In the genomic region with DNA sequence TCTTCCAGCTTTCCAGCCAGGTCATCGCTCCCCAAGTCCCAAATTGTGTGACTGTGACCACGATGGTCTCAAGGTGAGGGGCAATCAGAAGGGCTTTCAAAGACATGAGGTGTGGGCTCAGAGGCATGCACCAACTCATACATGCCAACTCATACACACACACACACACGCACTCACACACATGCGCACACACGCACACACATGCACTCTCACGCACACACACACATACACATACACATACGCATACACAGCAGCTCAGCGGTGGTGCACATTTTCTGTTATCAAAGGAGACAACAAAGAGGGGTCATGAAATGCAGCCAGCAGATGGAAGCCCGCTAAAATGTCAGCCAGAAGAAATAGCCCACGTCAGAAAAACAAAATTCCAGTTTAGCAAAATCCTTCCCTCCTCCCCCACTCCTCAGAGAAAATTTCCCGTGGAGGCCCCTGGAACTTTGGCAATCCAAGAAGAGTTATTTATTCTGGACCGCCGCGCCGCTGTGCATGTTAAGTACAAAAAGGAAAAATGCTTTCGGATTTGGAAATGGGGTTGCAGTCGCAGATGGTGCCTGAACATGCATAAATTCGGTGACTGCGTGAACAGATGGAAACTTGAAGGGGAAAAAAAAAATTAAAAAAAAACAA, we compare ENCODE assay signal across 22 cellular contexts.
A peak's percentile ranks its signal among the peaks of the same experiment; 100 is the strongest.
DNase-seq lines count a peak whose midpoint lies in the region; ATAC-seq, FAIRE-seq and TF ChIP-seq lines count a peak whose summit lies in the region.
"Had no signal": no experiment of that assay in that cellular context is flagged by ENCODE, and none has a peak within 500 bp of the region (broad histone marks: within the 10 kb centered on the region; RNA-seq: fewer than 3 reads in every experiment).

No MANE protein-coding gene starts in this region.

- ATAC-seq in sciatic nerve (peak; percentile 79), HG02610 (IDR thresholded peaks at IDR 0.05; ENCODE audit: unreplicated experiment) (no peak)

- H3K27me3 ChIP-seq in stomach: peaks cover 0 to 25% (median 0%) of the 10 kb centered on the region in 3 donors
- H3K27me3 ChIP-seq: ascending aorta had no signal

- H3K4me1 ChIP-seq in HEK293 (ENCODE audit: control insufficient read depth, insufficient read depth, low read length): no peaks in the 10 kb centered on the region
- no peaks in the 10 kb centered on the region for H3K4me1 ChIP-seq in stomach
- H3K4me1 ChIP-seq: ascending aorta had no signal

- H3K27ac ChIP-seq in HEK293 (ENCODE audit: extremely low read depth, low read depth, low read length) (no peak overlapping the region), stomach (peak overlapping the region in 1 of 5 donors; percentile 6)
- H3K27ac ChIP-seq: ascending aorta, epithelial cell of prostate, PC-9 had no signal

- 66 to 78% (median 68%) methylated on average over 19 of the region's 19 CpGs for WGBS in stomach, 5 donors

- POLR2A ChIA-PET in HEK293 (lab: Yijun Ruan, JAX): no interaction called here

- TF ChIP-seq CTCF in HEK293 (tag by site-specific recombination; IDR thresholded peaks at IDR 0.05) (no peak), stomach (IDR thresholded peaks at IDR 0.05) (no peak)

- H3K36me3 ChIP-seq in HEK293 (ENCODE audit: control insufficient read depth in 2 of 2, insufficient read depth in 1 of 2, low read length in 2 of 2) (no peaks in the 10 kb centered on the region), stomach (no peaks in the 10 kb centered on the region)
- H3K36me3 ChIP-seq: ascending aorta had no signal

- H3K4me3 ChIP-seq in HEK293 (ENCODE audit: low read depth, low read length) (no peak overlapping the region), stomach (no peak overlapping the region)
- H3K4me3 ChIP-seq: ascending aorta, lung, PC-9 had no signal

- DNase-seq in cerebellar cortex (ENCODE audit: low spot score) (peak; percentile 90), middle frontal gyrus (ENCODE audit: extremely low spot score, low spot score) (peak; percentile 58), sciatic nerve (ENCODE audit: low spot score) (peak; percentile 69), RCC 7860 (ENCODE audit: low spot score) (no peak), stomach (no peak), islet precursor cell (no peak)
- DNase-seq: activated CD4-positive, alpha-beta T cell treated with anti-CD3 and anti-CD28 coated beads for 4 hours; CD4-positive, alpha-beta T cell; central memory CD4-positive, alpha-beta T cell; DMS153; immature natural killer cell; NCI-H1105 treated with DMSO at 0.1 percent for 48 hours; NCI-H2081 treated with DMSO at 0.1 percent for 48 hours; NCI-H510A; PC-9; T-helper 1 cell had no signal

- no peak for FAIRE-seq in RCC 7860 (lab: Jason Lieb, UNC)
- FAIRE-seq: G401.6 had no signal

- no peak for TF ChIP-seq EP300 in stomach (IDR thresholded peaks at IDR 0.05)

- H3K9me3 ChIP-seq in HEK293 (ENCODE audit: control insufficient read depth, insufficient read depth, low read depth, low read length) (no peaks in the 10 kb centered on the region), stomach (no peaks in the 10 kb centered on the region)
- H3K9me3 ChIP-seq: ascending aorta had no signal

- intact Hi-C loops in sciatic nerve (cut with DNase I): no loop called here
- intact Hi-C loops in stomach (cut with DNase I; ENCODE audit: low total_unique reads): no loop called here

- no peak for TF ChIP-seq POLR2A in stomach (IDR thresholded peaks at IDR 0.05)

- CTCF ChIA-PET in HEK293 (lab: Yijun Ruan, JAX): interaction anchor here (1.1 to 1.2 kb wide), 2 partner anchors 17 to 68 kb away, joined by 3 to 4 read pairs; no protein-coding TSS in a partner anchor

TF ChIP-seq in HEK293, 187 proteins besides CTCF, POLR2A, EP300 and RAD21 (continues in another document):
- TF ChIP-seq, protein P1, sequence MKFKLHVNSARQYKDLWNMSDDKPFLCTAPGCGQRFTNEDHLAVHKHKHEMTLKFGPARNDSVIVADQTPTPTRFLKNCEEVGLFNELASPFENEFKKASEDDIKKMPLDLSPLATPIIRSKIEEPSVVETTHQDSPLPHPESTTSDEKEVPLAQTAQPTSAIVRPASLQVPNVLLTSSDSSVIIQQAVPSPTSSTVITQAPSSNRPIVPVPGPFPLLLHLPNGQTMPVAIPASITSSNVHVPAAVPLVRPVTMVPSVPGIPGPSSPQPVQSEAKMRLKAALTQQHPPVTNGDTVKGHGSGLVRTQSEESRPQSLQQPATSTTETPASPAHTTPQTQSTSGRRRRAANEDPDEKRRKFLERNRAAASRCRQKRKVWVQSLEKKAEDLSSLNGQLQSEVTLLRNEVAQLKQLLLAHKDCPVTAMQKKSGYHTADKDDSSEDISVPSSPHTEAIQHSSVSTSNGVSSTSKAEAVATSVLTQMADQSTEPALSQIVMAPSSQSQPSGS (tag by site-specific recombination; IDR thresholded peaks at IDR 0.05; ENCODE audit: low read depth): no peak
- TF ChIP-seq, protein P2, sequence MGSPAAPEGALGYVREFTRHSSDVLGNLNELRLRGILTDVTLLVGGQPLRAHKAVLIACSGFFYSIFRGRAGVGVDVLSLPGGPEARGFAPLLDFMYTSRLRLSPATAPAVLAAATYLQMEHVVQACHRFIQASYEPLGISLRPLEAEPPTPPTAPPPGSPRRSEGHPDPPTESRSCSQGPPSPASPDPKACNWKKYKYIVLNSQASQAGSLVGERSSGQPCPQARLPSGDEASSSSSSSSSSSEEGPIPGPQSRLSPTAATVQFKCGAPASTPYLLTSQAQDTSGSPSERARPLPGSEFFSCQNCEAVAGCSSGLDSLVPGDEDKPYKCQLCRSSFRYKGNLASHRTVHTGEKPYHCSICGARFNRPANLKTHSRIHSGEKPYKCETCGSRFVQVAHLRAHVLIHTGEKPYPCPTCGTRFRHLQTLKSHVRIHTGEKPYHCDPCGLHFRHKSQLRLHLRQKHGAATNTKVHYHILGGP (tag by site-specific recombination; IDR thresholded peaks at IDR 0.05): no peak
- TF ChIP-seq SP3 (tag by site-specific recombination; IDR thresholded peaks at IDR 0.05) (no peak), ZNF175 (tag by site-specific recombination; IDR thresholded peaks at IDR 0.05) (no peak), ZNF221 (tag by site-specific recombination; IDR thresholded peaks at IDR 0.05; ENCODE audit: borderline replicate concordance) (no peak), ZNF211 (tag by site-specific recombination; IDR thresholded peaks at IDR 0.05; ENCODE audit: low read depth) (no peak), ZNF571 (tag by site-specific recombination; IDR thresholded peaks at IDR 0.05) (0 out of 2 replicates have a peak, but pooled peaks have one; percentile 24), ZNF433 (tag by site-specific recombination; IDR thresholded peaks at IDR 0.05; ENCODE audit: low read depth) (no peak), ZNF223 (tag by site-specific recombination; IDR thresholded peaks at IDR 0.05) (no peak)
- TF ChIP-seq, protein P3, sequence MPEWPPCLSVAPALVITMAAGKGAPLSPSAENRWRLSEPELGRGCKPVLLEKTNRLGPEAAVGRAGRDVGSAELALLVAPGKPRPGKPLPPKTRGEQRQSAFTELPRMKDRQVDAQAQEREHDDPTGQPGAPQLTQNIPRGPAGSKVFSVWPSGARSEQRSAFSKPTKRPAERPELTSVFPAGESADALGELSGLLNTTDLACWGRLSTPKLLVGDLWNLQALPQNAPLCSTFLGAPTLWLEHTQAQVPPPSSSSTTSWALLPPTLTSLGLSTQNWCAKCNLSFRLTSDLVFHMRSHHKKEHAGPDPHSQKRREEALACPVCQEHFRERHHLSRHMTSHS (tag by site-specific recombination; IDR thresholded peaks at IDR 0.05): no peak
- TF ChIP-seq, protein P4, sequence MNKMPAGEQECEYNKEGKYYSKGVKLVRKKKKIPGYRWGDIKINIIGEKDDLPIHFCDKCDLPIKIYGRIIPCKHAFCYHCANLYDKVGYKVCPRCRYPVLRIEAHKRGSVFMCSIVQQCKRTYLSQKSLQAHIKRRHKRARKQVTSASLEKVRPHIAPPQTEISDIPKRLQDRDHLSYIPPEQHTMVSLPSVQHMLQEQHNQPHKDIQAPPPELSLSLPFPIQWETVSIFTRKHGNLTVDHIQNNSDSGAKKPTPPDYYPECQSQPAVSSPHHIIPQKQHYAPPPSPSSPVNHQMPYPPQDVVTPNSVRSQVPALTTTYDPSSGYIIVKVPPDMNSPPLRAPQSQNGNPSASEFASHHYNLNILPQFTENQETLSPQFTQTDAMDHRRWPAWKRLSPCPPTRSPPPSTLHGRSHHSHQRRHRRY (tag by site-specific recombination; IDR thresholded peaks at IDR 0.05): no peak
- TF ChIP-seq, protein P5, sequence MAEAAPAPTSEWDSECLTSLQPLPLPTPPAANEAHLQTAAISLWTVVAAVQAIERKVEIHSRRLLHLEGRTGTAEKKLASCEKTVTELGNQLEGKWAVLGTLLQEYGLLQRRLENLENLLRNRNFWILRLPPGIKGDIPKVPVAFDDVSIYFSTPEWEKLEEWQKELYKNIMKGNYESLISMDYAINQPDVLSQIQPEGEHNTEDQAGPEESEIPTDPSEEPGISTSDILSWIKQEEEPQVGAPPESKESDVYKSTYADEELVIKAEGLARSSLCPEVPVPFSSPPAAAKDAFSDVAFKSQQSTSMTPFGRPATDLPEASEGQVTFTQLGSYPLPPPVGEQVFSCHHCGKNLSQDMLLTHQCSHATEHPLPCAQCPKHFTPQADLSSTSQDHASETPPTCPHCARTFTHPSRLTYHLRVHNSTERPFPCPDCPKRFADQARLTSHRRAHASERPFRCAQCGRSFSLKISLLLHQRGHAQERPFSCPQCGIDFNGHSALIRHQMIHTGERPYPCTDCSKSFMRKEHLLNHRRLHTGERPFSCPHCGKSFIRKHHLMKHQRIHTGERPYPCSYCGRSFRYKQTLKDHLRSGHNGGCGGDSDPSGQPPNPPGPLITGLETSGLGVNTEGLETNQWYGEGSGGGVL (tag by site-specific recombination; IDR thresholded peaks at IDR 0.05): no peak
- TF ChIP-seq, protein P6, sequence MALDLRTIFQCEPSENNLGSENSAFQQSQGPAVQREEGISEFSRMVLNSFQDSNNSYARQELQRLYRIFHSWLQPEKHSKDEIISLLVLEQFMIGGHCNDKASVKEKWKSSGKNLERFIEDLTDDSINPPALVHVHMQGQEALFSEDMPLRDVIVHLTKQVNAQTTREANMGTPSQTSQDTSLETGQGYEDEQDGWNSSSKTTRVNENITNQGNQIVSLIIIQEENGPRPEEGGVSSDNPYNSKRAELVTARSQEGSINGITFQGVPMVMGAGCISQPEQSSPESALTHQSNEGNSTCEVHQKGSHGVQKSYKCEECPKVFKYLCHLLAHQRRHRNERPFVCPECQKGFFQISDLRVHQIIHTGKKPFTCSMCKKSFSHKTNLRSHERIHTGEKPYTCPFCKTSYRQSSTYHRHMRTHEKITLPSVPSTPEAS (tag by site-specific recombination; IDR thresholded peaks at IDR 0.05): peak; percentile 89

Comparison
In these comparisons a context has a peak if more than half of its experiments do, and no peak if none do; other contexts are left out.
1. DNase-seq: peak in cerebellar cortex (single experiment), middle frontal gyrus (single experiment) and sciatic nerve (single experiment); none in RCC 7860 (single experiment), stomach (single experiment) and islet precursor cell (single experiment).